In the genomic region with DNA sequence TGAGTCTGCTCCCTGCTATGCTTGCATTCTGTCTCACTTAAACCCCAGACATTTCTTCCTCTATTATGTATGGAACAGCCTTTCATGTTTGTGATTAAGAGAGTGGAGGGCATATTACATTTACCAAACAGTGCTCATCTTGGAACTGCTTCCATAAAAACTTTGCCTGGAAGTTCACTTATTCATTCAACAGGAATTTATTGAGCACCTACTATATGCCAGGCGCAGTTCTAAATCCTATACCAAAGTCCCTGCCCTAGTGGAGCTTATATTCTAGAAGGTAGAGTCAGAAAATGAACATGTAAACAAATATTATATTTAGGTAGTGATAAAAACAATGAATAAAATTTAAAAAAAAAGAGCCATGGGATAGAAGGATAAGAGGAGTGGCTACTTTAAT, we compare ENCODE assay signal across 10 cellular contexts. TPM values are rescaled to one million over a fixed set of nuclear protein-coding genes. Genes with fewer than 3 reads are reported as not detected.
"Had no signal": no experiment of that assay in that cellular context is flagged by ENCODE, and none has a peak within 500 bp of the region (broad histone marks: within the 10 kb centered on the region; RNA-seq: fewer than 3 reads in every experiment).

No MANE protein-coding gene starts in this region.

- ATAC-seq: GM23338 had no signal

- H3K9me3 Mint-ChIP-seq: GM23338, H9, IgD-negative memory B cell had no signal

- H3K27ac Mint-ChIP-seq: GM23338, H9, HFFc6, IgD-negative memory B cell had no signal

- H3K4me3 Mint-ChIP-seq: GM23338, H9, HFFc6, IgD-negative memory B cell had no signal

- H2AFZ ChIP-seq: GM23338 had no signal

- DNase-seq: H9, HCEC 1CT, HFFc6, KG1 had no signal

- H3K27me3 Mint-ChIP-seq: IgD-negative memory B cell had no signal

- FAIRE-seq: H1, H54, HTR-8/SVneo had no signal

- H3K4me3 ChIP-seq: GM23338 had no signal

- H3K4me2 ChIP-seq: GM23338 had no signal

RNA-seq across cellular contexts. Expression of a gene that starts 49.8 kb away (rescaled TPM):
- total RNA-seq: HFFc6, HT-29 had no signal
- polyA plus RNA-seq: IgD-negative memory B cell had no signal
